ENCODE assay signal across 8 cellular contexts in the genomic region with DNA sequence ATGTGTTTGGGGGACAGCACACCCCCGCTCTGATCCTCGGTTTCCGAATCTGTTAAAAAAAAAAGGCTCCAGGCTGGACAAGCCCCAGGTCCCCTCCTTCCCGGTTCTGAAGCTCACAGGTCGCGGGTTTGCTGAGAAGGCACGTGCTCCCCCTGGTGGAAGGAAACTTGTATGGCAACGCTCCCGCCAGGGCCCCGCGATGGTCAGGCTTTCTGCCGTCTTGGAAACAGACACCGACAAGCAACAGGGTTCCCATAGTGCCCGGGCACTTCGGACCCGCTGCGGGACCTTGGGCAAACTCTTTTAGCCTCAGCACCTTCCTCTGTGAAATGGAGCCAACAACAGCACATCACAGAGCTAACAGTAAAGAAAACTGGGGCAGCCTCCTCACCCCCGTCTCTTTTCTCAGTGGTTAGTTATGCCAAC.
DNase-seq lines count a peak whose midpoint lies in the region; ATAC-seq and TF ChIP-seq lines count a peak whose summit lies in the region.

No MANE protein-coding gene starts in this region.

- H3K4me1 ChIP-seq in Loucy (ENCODE audit: insufficient read depth, low read length, poor library complexity, severe bottlenecking) (no peaks in the 10 kb centered on the region), thoracic aorta (ENCODE audit: control insufficient read depth in 1 of 2, low read depth in 2 of 2) (no peaks in the 10 kb centered on the region)

- ATAC-seq in activated T-helper 17 cell treated with anti-CD3 and anti-CD28 coated beads, Interleukin-2, amount 50 U/mL, for 72 hours (replicated peaks) = peak; percentile 66
- no peak for ATAC-seq in omental fat pad (ENCODE audit: low FRiP score)
- ATAC-seq in thoracic aorta (ENCODE audit: insufficient number of reproducible peaks, low FRiP score, low read depth) = no peak
- ATAC-seq in GM19324 (IDR thresholded peaks at IDR 0.05; ENCODE audit: low FRiP score, unreplicated experiment) = no peak

- TF ChIP-seq CTCF in Loucy (conservative IDR thresholded peaks at IDR 0.05; ENCODE audit: low read length) (peak; percentile 85), RWPE1 (conservative IDR thresholded peaks at IDR 0.05; ENCODE audit: low read depth) (peak; percentile 96), foreskin fibroblast (IDR thresholded peaks at IDR 0.05; ENCODE audit: low read depth, low read length) (peak; percentile 88), omental fat pad (IDR thresholded peaks at IDR 0.05) (peak in 1 of 3 donors; percentile 10), thoracic aorta (IDR thresholded peaks at IDR 0.05) (peak; percentile 94)

- no peaks in the 10 kb centered on the region for H3K79me2 ChIP-seq in Loucy (ENCODE audit: insufficient read depth, low read length)

- no peaks in the 10 kb centered on the region for H3K9me3 Mint-ChIP-seq in activated T-helper 17 cell treated with anti-CD3 and anti-CD28 coated beads, Interleukin-2, amount 50 U/mL, for 72 hours

- H3K9ac ChIP-seq in Loucy (ENCODE audit: low read depth, low read length, poor library complexity, severe bottlenecking) = no peak overlapping the region

- CTCF ChIA-PET in RWPE1 (lab: Yijun Ruan, JAX) = interaction anchor here (0.6 to 7.2 kb wide), 39 partner anchors 10 to 1296 kb away, joined by 3 to 88 read pairs (median 4); no protein-coding TSS in a partner anchor

- no peak overlapping the region for H3K27ac Mint-ChIP-seq in activated T-helper 17 cell treated with anti-CD3 and anti-CD28 coated beads, Interleukin-2, amount 50 U/mL, for 72 hours

- H3K4me3 ChIP-seq in Loucy (ENCODE audit: low read length, poor library complexity, severe bottlenecking) (no peak overlapping the region), foreskin fibroblast (ENCODE audit: low read depth in 1 of 2, low read length in 2 of 2) (no peak overlapping the region), thoracic aorta (no peak overlapping the region)

- H3K4me3 Mint-ChIP-seq in activated T-helper 17 cell treated with anti-CD3 and anti-CD28 coated beads, Interleukin-2, amount 50 U/mL, for 72 hours = no peak overlapping the region

- no peaks in the 10 kb centered on the region for H3F3A ChIP-seq in Loucy (ENCODE audit: low read depth)

- peaks cover 35% of the 10 kb centered on the region for H3K27me3 Mint-ChIP-seq in activated T-helper 17 cell treated with anti-CD3 and anti-CD28 coated beads, Interleukin-2, amount 50 U/mL, for 72 hours

- H3K4me2 ChIP-seq in Loucy (ENCODE audit: low read depth, low read length, poor library complexity, severe bottlenecking) = no peak overlapping the region

- H3K9me2 ChIP-seq in Loucy (replicated peaks; ENCODE audit: low read depth, low read length) = no peaks in the 10 kb centered on the region

- no peaks in the 10 kb centered on the region for H4K20me1 ChIP-seq in Loucy (ENCODE audit: insufficient read depth, low read length, poor library complexity, severe bottlenecking)

- H3K27ac ChIP-seq in RWPE1 = no peak overlapping the region
- H3K27ac ChIP-seq in thoracic aorta = no peak overlapping the region

- DNase-seq in DMS114 treated with DMSO at 0.1 percent for 48 hours (lab: John Stamatoyannopoulos, UW; ENCODE audit: unreplicated experiment) (peak; percentile 76), RWPE1 (ENCODE audit: low spot score) (peak; percentile 72), foreskin fibroblast (peak; percentile 39 to 83), omental fat pad (ENCODE audit: low spot score) (peak; percentile 60), thoracic aorta (ENCODE audit: low spot score) (peak; percentile 17)

- H2AFZ ChIP-seq in Loucy (ENCODE audit: low read length) = no peak overlapping the region

- no peaks in the 10 kb centered on the region for H3K36me3 ChIP-seq in Loucy (ENCODE audit: insufficient read depth, low read length)
- H3K36me3 ChIP-seq in thoracic aorta = no peaks in the 10 kb centered on the region

- H3K9me3 ChIP-seq in Loucy (ENCODE audit: insufficient read depth, low read depth, low read length) (no peaks in the 10 kb centered on the region), thoracic aorta (no peaks in the 10 kb centered on the region)

- H3K4me1 Mint-ChIP-seq in activated T-helper 17 cell treated with anti-CD3 and anti-CD28 coated beads, Interleukin-2, amount 50 U/mL, for 72 hours = no peaks in the 10 kb centered on the region

- H3K27me3 ChIP-seq in Loucy (ENCODE audit: insufficient read depth, low read length, poor library complexity, severe bottlenecking) (no peaks in the 10 kb centered on the region), thoracic aorta (replicated peaks; ENCODE audit: insufficient read depth) (no peaks in the 10 kb centered on the region)

- no peaks in the 10 kb centered on the region for H3K36me3 Mint-ChIP-seq in activated T-helper 17 cell treated with anti-CD3 and anti-CD28 coated beads, Interleukin-2, amount 50 U/mL, for 72 hours (ENCODE audit: low read depth)

- POLR2A ChIA-PET in RWPE1 (lab: Yijun Ruan, JAX; ENCODE audit: low non-redundant PET) = interaction anchor here (0.5 to 1.1 kb wide), 2 partner anchors 201 to 907 kb away, joined by 3 to 6 read pairs; no protein-coding TSS in a partner anchor

Comparison
In these comparisons a context has a peak if more than half of its experiments do, and no peak if none do; other contexts are left out.
1. DNase-seq: peak in every context shown above with its lines; median percentile 76 in DMS114 treated with DMSO at 0.1 percent for 48 hours; 72 in RWPE1; 61 in foreskin fibroblast; 60 in omental fat pad; 17 in thoracic aorta.